Comparison of ENCODE assay signal across 1 cellular context in the genomic region with DNA sequence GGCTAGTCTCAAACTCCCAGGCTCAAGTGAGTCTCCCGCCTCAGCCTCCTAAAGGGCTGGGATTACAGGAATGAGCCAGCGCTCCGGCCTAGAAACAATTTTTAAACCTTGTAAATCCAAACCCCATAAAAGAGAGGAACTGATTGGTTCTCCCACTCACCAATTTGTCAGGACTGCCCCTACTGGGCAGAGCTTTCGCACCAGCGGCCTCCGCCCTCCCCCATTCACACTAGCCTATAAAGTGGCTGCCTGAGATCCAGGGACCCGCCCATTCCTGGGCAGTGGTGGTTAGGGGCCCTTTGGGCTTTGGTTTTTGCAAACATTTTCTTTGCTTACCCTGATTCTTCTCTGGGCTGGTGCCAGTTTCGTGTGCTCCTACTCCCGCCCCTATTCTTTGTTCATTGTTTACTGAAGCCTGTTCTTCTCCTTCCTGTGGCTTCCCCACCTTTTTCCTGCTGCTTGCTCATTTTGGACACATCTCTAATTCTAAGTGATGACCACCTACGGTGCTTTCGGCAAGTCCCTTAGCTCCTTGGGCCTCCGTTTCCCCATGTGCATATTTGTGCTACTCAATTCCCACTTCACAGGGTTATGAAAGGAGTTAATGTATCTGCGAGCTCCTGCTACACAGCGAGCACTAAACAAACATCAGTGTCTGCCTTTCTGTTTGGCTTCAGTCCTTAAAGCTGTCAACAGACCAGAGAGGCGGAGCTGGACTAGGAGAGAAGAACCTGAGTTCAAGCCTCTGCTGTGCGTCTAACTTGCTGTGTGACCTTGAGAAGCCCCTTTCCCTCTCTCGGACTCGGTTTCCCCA.
TF ChIP-seq lines count a peak whose summit lies in the region.

No MANE protein-coding gene starts in this region.

TF ChIP-seq in IMR-90, 13 proteins besides CTCF, POLR2A, EP300 and RAD21 (continued from another document):
- TF ChIP-seq RFX5 (IDR thresholded peaks at IDR 0.05; ENCODE audit: low read depth, low read length) (no peak), NFE2L2 (IDR thresholded peaks at IDR 0.05; ENCODE audit: low read depth, low read length) (no peak)
TF ChIP-seq in IMR-90: peak in this region for 0.
